9 cellular contexts compared by ENCODE assay signal in the genomic region with DNA sequence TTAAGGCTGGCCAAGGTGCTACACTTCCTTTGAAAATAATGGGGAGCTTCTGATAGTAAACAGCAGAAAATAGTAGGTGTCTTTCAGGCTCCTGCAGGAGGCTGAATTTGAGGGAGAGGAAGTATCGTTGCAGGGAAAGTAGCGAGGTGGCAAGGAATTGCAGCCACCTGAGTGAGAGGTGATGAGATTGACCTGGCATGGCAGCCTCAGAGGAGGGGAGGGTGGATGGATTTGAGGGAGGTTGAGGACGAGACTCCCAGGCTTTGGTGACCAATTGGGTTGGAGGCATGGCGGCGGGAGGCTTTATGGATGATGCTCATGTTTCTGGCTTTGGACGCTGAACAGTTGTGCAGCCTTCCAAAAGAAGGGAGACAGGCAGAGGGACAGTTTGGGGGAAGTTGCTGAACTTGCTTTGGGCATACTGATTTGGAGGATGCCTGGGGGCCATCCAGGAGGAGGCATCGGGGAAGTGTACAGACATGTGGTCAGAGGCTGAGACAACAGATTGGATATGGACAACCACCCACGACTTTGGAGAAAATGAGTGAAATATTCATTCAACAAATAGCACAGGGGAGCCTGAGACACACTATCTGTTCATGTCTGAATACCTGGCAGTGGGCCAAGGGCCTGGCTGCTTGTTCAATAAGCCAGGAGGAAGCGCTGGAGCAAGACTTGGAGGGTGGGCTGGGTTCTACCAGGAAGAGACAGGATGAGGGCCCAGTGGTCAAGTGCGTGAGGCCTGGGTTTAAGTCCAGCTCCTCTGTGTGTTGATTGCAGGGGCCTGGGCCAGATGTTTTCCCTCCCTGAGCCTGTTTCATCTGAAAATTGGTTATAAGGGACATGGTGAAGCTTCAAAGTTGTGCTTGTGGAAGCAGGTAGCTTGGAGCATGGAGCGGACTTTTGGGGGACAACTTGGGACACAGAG.
DNase-seq lines count a peak whose midpoint lies in the region; ATAC-seq, FAIRE-seq and TF ChIP-seq lines count a peak whose summit lies in the region.
"Had no signal": no experiment of that assay in that cellular context is flagged by ENCODE, and none has a peak within 500 bp of the region (broad histone marks: within the 10 kb centered on the region; RNA-seq: fewer than 3 reads in every experiment).

No MANE protein-coding gene starts in this region.

- no peak for TF ChIP-seq POLR2A in endothelial cell of umbilical vein (IDR thresholded peaks at IDR 0.05; ENCODE audit: low read depth, low read length)

- dilution Hi-C loops in endothelial cell of umbilical vein (cut with MboI; ENCODE audit: extremely low pct_ligation_motif_present, low sequenced_read_pairs): no loop called here

- no peak overlapping the region for H2AFZ ChIP-seq in endothelial cell of umbilical vein (ENCODE audit: low read depth, low read length)

- CTCF ChIA-PET in endothelial cell of umbilical vein (lab: Charles Lee): interaction anchor here (1.0 to 1.5 kb wide), 2 partner anchors 10 to 112 kb away, joined by 3 to 4 read pairs; no protein-coding TSS in a partner anchor
- CTCF ChIA-PET in activated CD8-positive, alpha-beta T cell treated with anti-CD3 and anti-CD28 coated beads, Interleukin-2, amount 10 ng/mL, durations not matched to agents 7 days and 5 days (lab: Charles Lee): interaction anchor here (1.3 kb wide), 1 partner anchor 272 kb away, joined by 3 read pairs; no protein-coding TSS in a partner anchor

- H4K20me1 ChIP-seq in endothelial cell of umbilical vein (replicated peaks; ENCODE audit: control insufficient read depth, extremely low read depth, insufficient read depth, low read length): no peaks in the 10 kb centered on the region

- H3K9ac ChIP-seq in endothelial cell of umbilical vein (replicated peaks; ENCODE audit: extremely low read depth, insufficient read depth, low read length): no peak overlapping the region

- H3K27me3 Mint-ChIP-seq in CD14-positive monocyte (ENCODE audit: low read depth in 3 of 3) (peaks cover 2 to 5% (median 5%) of the 10 kb centered on the region in 3 donors), nephron progenitor cell (ENCODE audit: low read depth, poor library complexity) (peaks cover 15% of the 10 kb centered on the region)
- peaks cover 15% of the 10 kb centered on the region for H3K27me3 Mint-ChIP-seq in activated CD8-positive, alpha-beta T cell treated with anti-CD3 and anti-CD28 coated beads, Interleukin-2, amount 10 ng/mL, durations not matched to agents 7 days and 5 days (ENCODE audit: low read depth)

- POLR2A ChIA-PET in endothelial cell of umbilical vein (lab: Charles Lee): no interaction called here
- POLR2A ChIA-PET in activated CD8-positive, alpha-beta T cell treated with anti-CD3 and anti-CD28 coated beads, Interleukin-2, amount 10 ng/mL, durations not matched to agents 7 days and 5 days (lab: Charles Lee): no interaction called here

- no peak for ATAC-seq in HG03342 (IDR thresholded peaks at IDR 0.05; ENCODE audit: unreplicated experiment)
- ATAC-seq in activated CD8-positive, alpha-beta T cell treated with anti-CD3 and anti-CD28 coated beads, Interleukin-2, amount 10 ng/mL, durations not matched to agents 7 days and 5 days: no peak

- no peak overlapping the region for H3K4me3 ChIP-seq in endothelial cell of umbilical vein (replicated peaks in 1 of 3; ENCODE audit: insufficient read depth in 1 of 3, low read depth in 1 of 3, low read length in 3 of 3)

- H3K36me3 ChIP-seq in endothelial cell of umbilical vein (ENCODE audit: control insufficient read depth in 2 of 2, extremely low read depth in 1 of 2, insufficient read depth in 2 of 2, low read length in 2 of 2): no peaks in the 10 kb centered on the region

- H3K4me2 ChIP-seq in endothelial cell of umbilical vein (ENCODE audit: insufficient read depth, low read length): no peak overlapping the region

- no TSS peak for BruUV-seq in endothelial cell of umbilical vein (replicated peaks; lab: Mats Ljungman, UMichigan)

- no peaks in the 10 kb centered on the region for H3K79me2 ChIP-seq in endothelial cell of umbilical vein (ENCODE audit: control insufficient read depth, insufficient read depth, low read length)

- intact Hi-C loops in CD14-positive monocyte (cut with micrococcal nuclease) (no loop called here), endothelial cell of umbilical vein (cut with micrococcal nuclease) (no loop called here)

- H3K4me3 Mint-ChIP-seq in CD14-positive monocyte: peak overlapping the region in 1 of 2 donors; percentile 6
- H3K4me3 Mint-ChIP-seq in nephron progenitor cell: no peak overlapping the region
- H3K4me3 Mint-ChIP-seq in activated CD8-positive, alpha-beta T cell treated with anti-CD3 and anti-CD28 coated beads, Interleukin-2, amount 10 ng/mL, durations not matched to agents 7 days and 5 days: no peak overlapping the region

- peaks cover 6% of the 10 kb centered on the region for H3K4me1 ChIP-seq in endothelial cell of umbilical vein (ENCODE audit: control insufficient read depth, extremely low read depth, insufficient read depth, low read length)

- H3K27ac ChIP-seq in endothelial cell of umbilical vein (ENCODE audit: insufficient read depth, low read depth, low read length): no peak overlapping the region

- no peaks in the 10 kb centered on the region for H3K9me3 ChIP-seq in endothelial cell of umbilical vein (replicated peaks; ENCODE audit: control insufficient read depth, insufficient read depth, low read length)

- no peak for TF ChIP-seq CTCF in CD14-positive monocyte (IDR thresholded peaks at IDR 0.05)
- no peak for TF ChIP-seq CTCF in endothelial cell of umbilical vein (IDR thresholded peaks at IDR 0.05; ENCODE audit: extremely low read depth in 1 of 2, insufficient read depth in 1 of 2, low read depth in 1 of 2, low read length in 2 of 2)
- no peak for TF ChIP-seq CTCF in nephron progenitor cell (IDR thresholded peaks at IDR 0.05)

- H3K4me1 Mint-ChIP-seq in CD14-positive monocyte: peaks cover 44% of the 10 kb centered on the region
- peaks cover 49% of the 10 kb centered on the region for H3K4me1 Mint-ChIP-seq in nephron progenitor cell
- H3K4me1 Mint-ChIP-seq in activated CD8-positive, alpha-beta T cell treated with anti-CD3 and anti-CD28 coated beads, Interleukin-2, amount 10 ng/mL, durations not matched to agents 7 days and 5 days (ENCODE audit: low read depth): peaks cover 23% of the 10 kb centered on the region

- H3K9me3 Mint-ChIP-seq in CD14-positive monocyte (no peaks in the 10 kb centered on the region), nephron progenitor cell (no peaks in the 10 kb centered on the region)
- no peaks in the 10 kb centered on the region for H3K9me3 Mint-ChIP-seq in activated CD8-positive, alpha-beta T cell treated with anti-CD3 and anti-CD28 coated beads, Interleukin-2, amount 10 ng/mL, durations not matched to agents 7 days and 5 days (ENCODE audit: insufficient read depth)

- no peaks in the 10 kb centered on the region for H3K27me3 ChIP-seq in endothelial cell of umbilical vein (ENCODE audit: control insufficient read depth in 2 of 2, insufficient read depth in 2 of 2, low read length in 2 of 2)

- H3K9me1 ChIP-seq in endothelial cell of umbilical vein (replicated peaks; ENCODE audit: control insufficient read depth, extremely low read depth, insufficient read depth, low read length): no peaks in the 10 kb centered on the region

- H3K36me3 Mint-ChIP-seq in CD14-positive monocyte (peaks cover 0 to 2% of the 10 kb centered on the region in 2 donors), nephron progenitor cell (ENCODE audit: low read depth) (no peaks in the 10 kb centered on the region)
- H3K36me3 Mint-ChIP-seq in activated CD8-positive, alpha-beta T cell treated with anti-CD3 and anti-CD28 coated beads, Interleukin-2, amount 10 ng/mL, durations not matched to agents 7 days and 5 days (ENCODE audit: low read depth): no peaks in the 10 kb centered on the region

- DNase-seq in CD14-positive monocyte (ENCODE audit: low spot score) (no peak), NCI-H510A (lab: John Stamatoyannopoulos, UW) (peak; percentile 70), endothelial cell of umbilical vein (ENCODE audit: low read depth, low spot score) (peak; percentile 42), nephron progenitor cell (no peak), SKM-1 treated with dmso at 0.1 percent for 144 hours (lab: John Stamatoyannopoulos, UW; ENCODE audit: unreplicated experiment) (no peak)
- DNase-seq in activated T-cell treated with anti-CD3 and anti-CD28 coated beads, Interleukin-2, amount 50 U/mL, for 1 hour: no peak
- DNase-seq in activated CD8-positive, alpha-beta T cell treated with anti-CD3 and anti-CD28 coated beads, Interleukin-2, amount 10 ng/mL, durations not matched to agents 7 days and 5 days: no peak

- no peak for FAIRE-seq in endothelial cell of umbilical vein (lab: Jason Lieb, UNC)
- FAIRE-seq: TTC549 had no signal

- H3K27ac Mint-ChIP-seq in CD14-positive monocyte (peak overlapping the region in 4 of 7 donors; percentile 22 to 82 (median 56)), nephron progenitor cell (peak overlapping the region; percentile 66)
- no peak overlapping the region for H3K27ac Mint-ChIP-seq in activated CD8-positive, alpha-beta T cell treated with anti-CD3 and anti-CD28 coated beads, Interleukin-2, amount 10 ng/mL, durations not matched to agents 7 days and 5 days

TF ChIP-seq in endothelial cell of umbilical vein, 7 proteins besides CTCF, POLR2A, EP300 and RAD21:
- no peak for TF ChIP-seq EZH2 (IDR thresholded peaks at IDR 0.05; ENCODE audit: borderline replicate concordance, low read depth, low read length, severe bottlenecking)
- no peak for TF ChIP-seq GATA2 (IDR thresholded peaks at IDR 0.05; ENCODE audit: insufficient read depth, insufficient read length, low read depth, low read length)

Comparison
In these comparisons a context has a peak if more than half of its experiments do, and no peak if none do; other contexts are left out.
1. DNase-seq: peak in NCI-H510A (single experiment) and endothelial cell of umbilical vein (single experiment); none in CD14-positive monocyte (single experiment), nephron progenitor cell (single experiment), activated T-cell treated with anti-CD3 and anti-CD28 coated beads, Interleukin-2, amount 50 U/mL, for 1 hour (single experiment), activated CD8-positive, alpha-beta T cell treated with anti-CD3 and anti-CD28 coated beads, Interleukin-2, amount 10 ng/mL, durations not matched to agents 7 days and 5 days (single experiment) and SKM-1 treated with dmso at 0.1 percent for 144 hours (single experiment).